ENCODE assay signal across 19 cellular contexts in genomic region chr22:17898375-17898774, GRCh38.
"Had no signal": no experiment of that assay in that cellular context is flagged by ENCODE, and none has a peak within 500 bp of the region (broad histone marks: within the 10 kb centered on the region; RNA-seq: fewer than 3 reads in every experiment).

No MANE protein-coding gene starts in this region.

- H3K36me3 ChIP-seq: breast epithelium had no signal

- H3K9me3 ChIP-seq: ascending aorta, breast epithelium, esophagus muscularis mucosa, left lung, SJCRH30 had no signal

- H3K9me3 Mint-ChIP-seq: activated CD8-positive, alpha-beta T cell treated with anti-CD3 and anti-CD28 coated beads for 36 hours; activated naive CD8-positive, alpha-beta T cell treated with anti-CD3 and anti-CD28 coated beads, Interleukin-2, amount 50 U/mL, for 24 hours; activated T-cell treated with anti-CD3 and anti-CD28 coated beads, Interleukin-2, amount 50 U/mL, for 72 hours; natural killer cell; WTC11 had no signal

- H3K4me1 Mint-ChIP-seq: activated naive CD8-positive, alpha-beta T cell treated with anti-CD3 and anti-CD28 coated beads, Interleukin-2, amount 50 U/mL, for 24 hours; natural killer cell had no signal

- H3K27ac ChIP-seq: ascending aorta, breast epithelium, esophagus muscularis mucosa, left lung, SJCRH30 had no signal

- H3K36me3 Mint-ChIP-seq: natural killer cell had no signal

- H3K27me3 ChIP-seq: ascending aorta, breast epithelium, esophagus muscularis mucosa, SJCRH30 had no signal

- H3K4me3 ChIP-seq: ascending aorta, breast epithelium, esophagus muscularis mucosa, left lung, SJCRH30 had no signal

- H3K27me3 Mint-ChIP-seq: activated CD8-positive, alpha-beta T cell treated with anti-CD3 and anti-CD28 coated beads for 36 hours; activated naive CD8-positive, alpha-beta T cell treated with anti-CD3 and anti-CD28 coated beads, Interleukin-2, amount 50 U/mL, for 24 hours; T-helper 17 cell had no signal

- H3K4me3 Mint-ChIP-seq: activated CD8-positive, alpha-beta T cell treated with anti-CD3 and anti-CD28 coated beads for 36 hours; activated naive CD8-positive, alpha-beta T cell treated with anti-CD3 and anti-CD28 coated beads, Interleukin-2, amount 50 U/mL, for 24 hours; activated T-cell treated with anti-CD3 and anti-CD28 coated beads, Interleukin-2, amount 50 U/mL, for 72 hours; natural killer cell; T-helper 17 cell; WTC11 had no signal

- DNase-seq: activated CD4-positive, alpha-beta T cell treated with anti-CD3 and anti-CD28 coated beads for 48 hours; activated CD8-positive, alpha-beta T cell treated with anti-CD3 and anti-CD28 coated beads for 36 hours; activated gamma-delta T cell treated with Interleukin-2 at 50 U/mL for 16 hours; activated naive CD8-positive, alpha-beta T cell treated with anti-CD3 and anti-CD28 coated beads, Interleukin-2, amount 50 U/mL, for 24 hours; activated T-cell treated with anti-CD3 and anti-CD28 coated beads, Interleukin-2, amount 50 U/mL, for 72 hours; kidney; left lung; mesendoderm; natural killer cell; occipital lobe; SJCRH30; stimulated activated CD4-positive, alpha-beta T cell treated with anti-CD3 and anti-CD28 coated beads, Interleukin-15, amount 100 ng/mL, for 24 hours; stimulated activated CD4-positive, alpha-beta T cell treated with anti-CD3 and anti-CD28 coated beads, Interleukin-4, amount 100 ng/mL, for 1 hour; stimulated activated naive CD4-positive, alpha-beta T cell treated with Interleukin-2 at 50 U/mL for 16 hours; T-helper 17 cell had no signal

- ATAC-seq: activated CD8-positive, alpha-beta T cell treated with anti-CD3 and anti-CD28 coated beads for 36 hours; activated naive CD8-positive, alpha-beta T cell treated with anti-CD3 and anti-CD28 coated beads, Interleukin-2, amount 50 U/mL, for 24 hours; activated T-cell treated with anti-CD3 and anti-CD28 coated beads, Interleukin-2, amount 50 U/mL, for 72 hours; natural killer cell; T-helper 17 cell; WTC11 had no signal

- H3K4me1 ChIP-seq: ascending aorta had no signal

- H3K27ac Mint-ChIP-seq: activated CD8-positive, alpha-beta T cell treated with anti-CD3 and anti-CD28 coated beads for 36 hours; activated naive CD8-positive, alpha-beta T cell treated with anti-CD3 and anti-CD28 coated beads, Interleukin-2, amount 50 U/mL, for 24 hours; activated T-cell treated with anti-CD3 and anti-CD28 coated beads, Interleukin-2, amount 50 U/mL, for 72 hours; natural killer cell; T-helper 17 cell; WTC11 had no signal
